Comparison of ENCODE assay signal across 3 cellular contexts in the genomic region with DNA sequence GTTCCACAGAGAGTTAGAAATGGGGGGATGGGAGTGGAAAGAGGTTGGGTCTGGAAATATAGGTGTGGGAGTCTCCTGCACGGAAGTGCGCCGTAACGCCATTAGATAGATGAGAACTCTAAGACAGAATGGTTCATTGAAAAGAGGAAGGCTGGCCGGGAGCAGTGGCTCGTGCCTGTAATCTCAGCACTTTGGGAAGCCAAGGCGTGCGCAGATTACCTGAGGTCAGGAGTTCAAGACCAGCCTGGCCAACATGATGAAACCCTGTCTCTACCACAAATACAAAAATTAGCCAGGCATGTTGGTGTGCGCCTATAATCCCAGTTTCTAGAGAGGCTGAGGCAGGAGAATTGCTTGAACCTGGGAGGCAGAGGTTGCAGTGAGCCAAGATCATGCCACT. TPM values are rescaled to one million over a fixed set of nuclear protein-coding genes. Genes with fewer than 3 reads are reported as not detected.
"Had no signal": no experiment of that assay in that cellular context is flagged by ENCODE, and none has a peak within 500 bp of the region (broad histone marks: within the 10 kb centered on the region; RNA-seq: fewer than 3 reads in every experiment).

No MANE protein-coding gene starts in this region.

RNA-seq across cellular contexts. Expression of gene RAMP2, which starts 7.0 kb away (rescaled TPM):
- total RNA-seq: PC-3, SJSA1 had no signal

RNA-seq across cellular contexts. Expression of gene WNK4, which starts 12.4 kb away (rescaled TPM):
- total RNA-seq: Right ventricle myocardium superior, SJSA1 had no signal
